Comparison of ENCODE assay signal across 25 cellular contexts in the genomic region with DNA sequence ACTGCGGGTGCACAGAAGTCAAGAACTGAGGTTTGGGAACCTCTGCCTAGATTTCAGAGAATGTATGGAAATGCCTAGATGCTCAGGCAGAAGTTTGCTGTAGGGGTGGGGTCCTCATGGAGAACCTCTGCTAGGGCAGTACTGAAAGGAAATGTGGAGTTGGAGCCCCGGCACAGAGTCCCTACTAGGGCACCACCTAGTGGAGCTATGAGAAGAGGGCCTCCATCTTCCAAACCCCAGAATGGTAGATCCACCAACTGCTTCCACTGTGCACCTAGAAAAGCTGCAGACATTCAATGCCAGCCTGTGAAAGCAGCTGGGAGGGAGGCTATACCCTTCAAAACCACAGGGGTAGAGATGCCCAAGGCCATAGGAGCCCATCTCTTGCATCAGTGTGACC.
DNase-seq lines count a peak whose midpoint lies in the region; ATAC-seq and TF ChIP-seq lines count a peak whose summit lies in the region.
"Had no signal": no experiment of that assay in that cellular context is flagged by ENCODE, and none has a peak within 500 bp of the region (broad histone marks: within the 10 kb centered on the region; RNA-seq: fewer than 3 reads in every experiment).

No MANE protein-coding gene starts in this region.

- H3K79me1 ChIP-seq in mesendoderm (ENCODE audit: low read length): no peaks in the 10 kb centered on the region

- H2BK5ac ChIP-seq in mesendoderm (ENCODE audit: low read length): no peak overlapping the region

- H3K56ac ChIP-seq in mesendoderm (ENCODE audit: low read length): no peak overlapping the region

- H3K4me1 ChIP-seq in A673 (ENCODE audit: insufficient read depth, low read length, poor library complexity, severe bottlenecking) (no peaks in the 10 kb centered on the region), mesendoderm (ENCODE audit: control insufficient read depth, low read depth, low read length) (no peaks in the 10 kb centered on the region)

- H3K4me3 Mint-ChIP-seq in stimulated activated memory B cell treated with anti-CD40 and anti-IgM and Interleukin-4, amounts not matched to agents 10 μg/mL and 1 μg/mL and 100 μg/mL, for 72 hours: no peak overlapping the region
- H3K4me3 Mint-ChIP-seq: activated naive CD8-positive, alpha-beta T cell; CD4-positive, alpha-beta memory T cell; stimulated activated effector memory CD8-positive, alpha-beta T cell treated with anti-CD3 and anti-CD28 coated beads, Interleukin-12 subunit alpha, Interleukin-12 subunit beta, amount 100 ng/mL, for 72 hours had no signal

- H3K27me3 ChIP-seq in A673 (replicated peaks; ENCODE audit: insufficient read depth, low read depth, low read length, poor library complexity) (no peaks in the 10 kb centered on the region), GM06990 (replicated peaks; ENCODE audit: control insufficient read depth, insufficient read depth, low read length) (no peaks in the 10 kb centered on the region), brain microvascular endothelial cell (replicated peaks) (no peaks in the 10 kb centered on the region), mesendoderm (ENCODE audit: insufficient read depth, low read length, poor library complexity) (no peaks in the 10 kb centered on the region)
- H3K27me3 ChIP-seq: neutrophil had no signal

- no peak for TF ChIP-seq CTCF in A673 (conservative IDR thresholded peaks at IDR 0.05; ENCODE audit: low read depth, low read length)
- peak; percentile 41 for TF ChIP-seq CTCF in GM06990 (IDR thresholded peaks at IDR 0.05; ENCODE audit: insufficient read depth, low read length, poor library complexity, severe bottlenecking)
- TF ChIP-seq CTCF in brain microvascular endothelial cell (IDR thresholded peaks at IDR 0.05; ENCODE audit: low read depth, low read length, missing control alignments): peak; percentile 28

- H4K8ac ChIP-seq in mesendoderm (ENCODE audit: low read depth, low read length): no peak overlapping the region

- WGBS in mesendoderm (ENCODE audit: extremely low coverage, insufficient coverage, low lambda C conversion rate): no CpG with 5 or more reads among the region's 2 CpGs

- H3K9me3 ChIP-seq in A673 (ENCODE audit: low read depth, low read length, poor library complexity, severe bottlenecking): no peaks in the 10 kb centered on the region
- H3K9me3 ChIP-seq: neutrophil, thoracic aorta had no signal

- H3K27me3 Mint-ChIP-seq in stimulated activated memory B cell treated with anti-CD40 and anti-IgM and Interleukin-4, amounts not matched to agents 10 μg/mL and 1 μg/mL and 100 μg/mL, for 72 hours: no peaks in the 10 kb centered on the region
- H3K27me3 Mint-ChIP-seq: activated naive CD8-positive, alpha-beta T cell; CD4-positive, alpha-beta memory T cell had no signal

- BruUV-seq in A673 (replicated peaks; lab: Mats Ljungman, UMichigan): no TSS peak

- no peaks in the 10 kb centered on the region for H3K4me1 Mint-ChIP-seq in stimulated activated memory B cell treated with anti-CD40 and anti-IgM and Interleukin-4, amounts not matched to agents 10 μg/mL and 1 μg/mL and 100 μg/mL, for 72 hours
- H3K4me1 Mint-ChIP-seq: CD4-positive, alpha-beta memory T cell; stimulated activated effector memory CD8-positive, alpha-beta T cell treated with anti-CD3 and anti-CD28 coated beads, Interleukin-12 subunit alpha, Interleukin-12 subunit beta, amount 100 ng/mL, for 72 hours had no signal

- H3K4me3 ChIP-seq in A673 (ENCODE audit: low read depth, low read length, poor library complexity, severe bottlenecking) (no peak overlapping the region), GM06990 (replicated peaks; ENCODE audit: low read depth, low read length) (no peak overlapping the region), brain microvascular endothelial cell (ENCODE audit: low read depth, low read length) (no peak overlapping the region), mesendoderm (ENCODE audit: low read length) (no peak overlapping the region)
- H3K4me3 ChIP-seq: K562, thoracic aorta had no signal

- H4K5ac ChIP-seq in mesendoderm (ENCODE audit: low read length): no peak overlapping the region

- POLR2A ChIA-PET in A673 (lab: Charles Lee; ENCODE audit: low non-redundant PET): no interaction called here

- no peak overlapping the region for H2AK5ac ChIP-seq in mesendoderm (ENCODE audit: low read length)

- no peaks in the 10 kb centered on the region for H3K36me3 Mint-ChIP-seq in stimulated activated memory B cell treated with anti-CD40 and anti-IgM and Interleukin-4, amounts not matched to agents 10 μg/mL and 1 μg/mL and 100 μg/mL, for 72 hours
- H3K36me3 Mint-ChIP-seq: activated naive CD8-positive, alpha-beta T cell; CD4-positive, alpha-beta memory T cell; stimulated activated effector memory CD8-positive, alpha-beta T cell treated with anti-CD3 and anti-CD28 coated beads, Interleukin-12 subunit alpha, Interleukin-12 subunit beta, amount 100 ng/mL, for 72 hours had no signal

- CTCF ChIA-PET in A673 (lab: Charles Lee): no interaction called here

- no peak overlapping the region for H3K4me2 ChIP-seq in mesendoderm (ENCODE audit: low read length)

- H3K18ac ChIP-seq in mesendoderm (ENCODE audit: low read length): no peak overlapping the region

- in situ Hi-C loops in KBM-7 (cut with MboI; ENCODE audit: low pct_unique_long_range_greater_than_20kb, low sequenced_read_pairs) (no loop called here), brain microvascular endothelial cell (cut with HindIII; ENCODE audit: low pct_ligation_motif_present, low sequenced_read_pairs) (no loop called here)

- H2BK120ac ChIP-seq in mesendoderm (ENCODE audit: low read depth, low read length): no peak overlapping the region

- no peak overlapping the region for H3K23ac ChIP-seq in mesendoderm (ENCODE audit: low read length)

- no peak overlapping the region for H3K4ac ChIP-seq in mesendoderm (ENCODE audit: low read depth, low read length)

- H3K27ac ChIP-seq in A673 (ENCODE audit: low read depth, low read length, poor library complexity, severe bottlenecking): no peak overlapping the region
- H3K27ac ChIP-seq in brain microvascular endothelial cell: no peak overlapping the region
- no peak overlapping the region for H3K27ac ChIP-seq in mesendoderm (ENCODE audit: low read depth, low read length)
- H3K27ac ChIP-seq: neutrophil, thoracic aorta had no signal

- no peak for ATAC-seq in GM18511 (IDR thresholded peaks at IDR 0.05; ENCODE audit: unreplicated experiment)
- ATAC-seq in stimulated activated memory B cell treated with anti-CD40 and anti-IgM and Interleukin-4, amounts not matched to agents 10 μg/mL and 1 μg/mL and 100 μg/mL, for 72 hours: no peak
- ATAC-seq: esophagus mucosa; K562; stimulated activated effector memory CD8-positive, alpha-beta T cell treated with anti-CD3 and anti-CD28 coated beads, Interleukin-12 subunit alpha, Interleukin-12 subunit beta, amount 100 ng/mL, for 72 hours had no signal

- intact Hi-C loops in A673 (cut with micrococcal nuclease; ENCODE audit: unreplicated experiment): no loop called here

- H3K27ac Mint-ChIP-seq in stimulated activated memory B cell treated with anti-CD40 and anti-IgM and Interleukin-4, amounts not matched to agents 10 μg/mL and 1 μg/mL and 100 μg/mL, for 72 hours: no peak overlapping the region
- H3K27ac Mint-ChIP-seq: activated naive CD8-positive, alpha-beta T cell; activated T-helper 2 cell treated with anti-CD3 and anti-CD28 coated beads, Interferon-gamma antibody, Interleukin-2, Interleukin-4, amounts not matched to agents 10 μg/mL and 5 μg/mL and 100 μg/mL, durations not matched to agents 14 hours and 24 hours and 36 hours; CD4-positive, alpha-beta memory T cell; stimulated activated effector memory CD8-positive, alpha-beta T cell treated with anti-CD3 and anti-CD28 coated beads, Interleukin-12 subunit alpha, Interleukin-12 subunit beta, amount 100 ng/mL, for 72 hours had no signal

- H3K79me2 ChIP-seq in mesendoderm (ENCODE audit: control insufficient read depth, insufficient read depth, low read length): no peaks in the 10 kb centered on the region

- no peak overlapping the region for H3K9ac ChIP-seq in mesendoderm (ENCODE audit: low read length)

- no peak overlapping the region for H2BK15ac ChIP-seq in mesendoderm (replicated peaks; ENCODE audit: low read depth)

- H3K9me3 Mint-ChIP-seq in stimulated activated memory B cell treated with anti-CD40 and anti-IgM and Interleukin-4, amounts not matched to agents 10 μg/mL and 1 μg/mL and 100 μg/mL, for 72 hours: no peaks in the 10 kb centered on the region
- H3K9me3 Mint-ChIP-seq: activated T-helper 2 cell treated with anti-CD3 and anti-CD28 coated beads, Interferon-gamma antibody, Interleukin-2, Interleukin-4, amounts not matched to agents 10 μg/mL and 5 μg/mL and 100 μg/mL, durations not matched to agents 14 hours and 24 hours and 36 hours had no signal

- DNase-seq in A673 (ENCODE audit: low spot score) (peak; percentile 9), GM06990 (ENCODE audit: extremely low read depth, insufficient read length) (no peak), KBM-7 (peak; percentile 6), brain microvascular endothelial cell (no peak), mesendoderm (no peak)
- DNase-seq in activated T-cell treated with anti-CD3 and anti-CD28 coated beads, Interleukin-2, amount 50 U/mL, for 1 hour: no peak
- DNase-seq: activated CD4-positive, alpha-beta T cell treated with anti-CD3 and anti-CD28 coated beads for 1 hour; CD4-positive, alpha-beta memory T cell; cerebellar nuclear complex; effector CD8-positive, alpha-beta T cell; HCEC 1CT; kidney glomerular epithelial cell; NCI-H1694 treated with DMSO at 0.1 percent for 48 hours; NCI-H2171 treated with DMSO at 0.1 percent for 48 hours; NCI-H526 treated with DMSO at 0.1 percent for 48 hours; stimulated activated CD4-positive, alpha-beta T cell treated with anti-CD3 and anti-CD28 coated beads, Interleukin-1b, Interleukin-23, amount 100 ng/mL, for 48 hours had no signal

- H3K36me3 ChIP-seq in A673 (ENCODE audit: insufficient read depth, low read length, poor library complexity, severe bottlenecking) (no peaks in the 10 kb centered on the region), GM06990 (ENCODE audit: control insufficient read depth, insufficient read depth, low read length) (no peaks in the 10 kb centered on the region), brain microvascular endothelial cell (replicated peaks) (no peaks in the 10 kb centered on the region), mesendoderm (ENCODE audit: control insufficient read depth, insufficient read depth, low read length) (no peaks in the 10 kb centered on the region)
- H3K36me3 ChIP-seq: neutrophil, thoracic aorta had no signal

Comparison
In these comparisons a context has a peak if more than half of its experiments do, and no peak if none do; other contexts are left out.
1. DNase-seq: peak in A673 (single experiment) and KBM-7 (single experiment); none in GM06990 (single experiment), brain microvascular endothelial cell (single experiment), mesendoderm (single experiment) and activated T-cell treated with anti-CD3 and anti-CD28 coated beads, Interleukin-2, amount 50 U/mL, for 1 hour (single experiment).